In genomic region chr6:162675503-162675902, GRCh38 we compare ENCODE assay signal across 29 cellular contexts. TPM values are rescaled to one million over a fixed set of nuclear protein-coding genes. Genes with fewer than 3 reads are reported as not detected.
"Had no signal": no experiment of that assay in that cellular context is flagged by ENCODE, and none has a peak within 500 bp of the region (broad histone marks: within the 10 kb centered on the region; RNA-seq: fewer than 3 reads in every experiment).

No MANE protein-coding gene starts in this region.

- H2AFZ ChIP-seq: parathyroid adenoma had no signal

- H3K79me2 ChIP-seq: parathyroid adenoma had no signal

- H3K4me2 ChIP-seq: smooth muscle cell had no signal

- H3K27ac ChIP-seq: neutrophil, parathyroid adenoma, psoas muscle, skin epidermis, spleen, suprapubic skin, testis, tibial artery, transverse colon, upper lobe of right lung, uterus had no signal

- H3K9ac ChIP-seq: parathyroid adenoma had no signal

- H3K9me3 ChIP-seq: neutrophil, psoas muscle, spleen, suprapubic skin, testis, tibial artery, transverse colon, upper lobe of right lung had no signal

- H3K27me3 ChIP-seq: neutrophil, spleen, suprapubic skin, testis, tibial artery, transverse colon, upper lobe of right lung, uterus had no signal

- H3K4me1 ChIP-seq: parathyroid adenoma, spleen, testis, tibial artery, upper lobe of right lung, uterus had no signal

- ATAC-seq: naive thymus-derived CD8-positive, alpha-beta T cell; natural killer cell treated with Interleukin-12 subunit alpha and Interleukin-12 subunit beta and Interleukin-15 and Interleukin-18, amount 100 ng/mL, for 72 hours; psoas muscle; right cardiac atrium; sciatic nerve; stimulated activated memory B cell treated with anti-CD40 and anti-IgM and Interleukin-4, amounts not matched to agents 10 μg/mL and 1 μg/mL and 100 μg/mL, for 72 hours; stimulated activated naive CD8-positive, alpha-beta T cell treated with anti-CD3 and anti-CD28 coated beads, Interleukin-15, amount 100 ng/mL, for 72 hours; stimulated activated naive CD8-positive, alpha-beta T cell treated with anti-CD3 and anti-CD28 coated beads, Interleukin-15, Interleukin-2, amounts not matched to agents 100 U/mL and 50 U/mL, for 24 hours; upper lobe of right lung had no signal

- H3K4me3 ChIP-seq: psoas muscle, skin epidermis, smooth muscle cell, spleen, suprapubic skin, testis, tibial artery, transverse colon, upper lobe of right lung, uterus had no signal

- H3K36me3 ChIP-seq: neutrophil, spleen, suprapubic skin, tibial artery, transverse colon, upper lobe of right lung, uterus had no signal

- DNase-seq: naive thymus-derived CD8-positive, alpha-beta T cell; nephron progenitor cell; nucleus accumbens; posterior cingulate gyrus; psoas muscle; right cardiac atrium; spleen; stimulated activated CD4-positive, alpha-beta T cell treated with anti-CD3 and anti-CD28 coated beads, Interleukin-12 subunit alpha, Interleukin-12 subunit beta, amount 100 ng/mL, for 4 hours; stimulated activated CD4-positive, alpha-beta T cell treated with anti-CD3 and anti-CD28 coated beads, Interleukin-1b, Interleukin-23, amount 100 ng/mL, for 48 hours; stimulated activated CD4-positive, alpha-beta T cell treated with anti-CD3 and anti-CD28 coated beads, Interleukin-4, amount 100 ng/mL, for 1 hour; stimulated activated CD4-positive, alpha-beta T cell treated with anti-CD3 and anti-CD28 coated beads, Interleukin-4, amount 100 ng/mL, for 4 hours; stimulated activated CD8-positive, alpha-beta memory T cell treated with anti-CD3 and anti-CD28 coated beads, Interleukin-4, amount 100 ng/mL, for 48 hours; stimulated activated naive CD4-positive, alpha-beta T cell; stimulated activated naive CD8-positive, alpha-beta T cell treated with anti-CD3 and anti-CD28 coated beads, Interleukin-15, amount 100 ng/mL, for 72 hours; stimulated activated naive CD8-positive, alpha-beta T cell treated with anti-CD3 and anti-CD28 coated beads, Interleukin-15, Interleukin-2, amounts not matched to agents 100 U/mL and 50 U/mL, for 24 hours; substantia nigra; testis; tibial artery; transverse colon; upper lobe of right lung; uterus had no signal

RNA-seq across cellular contexts. Expression of gene PRKN, which starts 52.1 kb away (rescaled TPM):
- total RNA-seq: natural killer cell treated with Interleukin-12 subunit alpha and Interleukin-12 subunit beta and Interleukin-15 and Interleukin-18, amount 100 ng/mL, for 72 hours had no signal

RNA-seq across cellular contexts. Expression of gene PACRG, which starts 52.3 kb away (rescaled TPM):
- total RNA-seq: natural killer cell treated with Interleukin-12 subunit alpha and Interleukin-12 subunit beta and Interleukin-15 and Interleukin-18, amount 100 ng/mL, for 72 hours; smooth muscle cell had no signal
- polyA plus RNA-seq: smooth muscle cell had no signal
